In genomic region chr20:62887147-62887859, GRCh38 we compare ENCODE assay signal across 9 cellular contexts. TPM values are rescaled to one million over a fixed set of nuclear protein-coding genes. Genes with fewer than 3 reads are reported as not detected.
DNase-seq lines count a peak whose midpoint lies in the region; ATAC-seq, FAIRE-seq and TF ChIP-seq lines count a peak whose summit lies in the region.
"Had no signal": no experiment of that assay in that cellular context is flagged by ENCODE, and none has a peak within 500 bp of the region (broad histone marks: within the 10 kb centered on the region; RNA-seq: fewer than 3 reads in every experiment).

No MANE protein-coding gene starts in this region.

- H3K27me3 ChIP-seq in mammary epithelial cell (ENCODE audit: insufficient read depth, low read length) (no peaks in the 10 kb centered on the region), SJCRH30 (no peaks in the 10 kb centered on the region), endothelial cell of umbilical vein (ENCODE audit: control insufficient read depth in 2 of 2, insufficient read depth in 2 of 2, low read length in 2 of 2) (no peaks in the 10 kb centered on the region), rectal smooth muscle tissue (ENCODE audit: control insufficient read depth, insufficient read depth, low read length) (no peaks in the 10 kb centered on the region)

- DNase-seq in mammary epithelial cell = peak; percentile 75
- no peak for DNase-seq in MCF 10A (ENCODE audit: unreplicated experiment)
- peak; percentile 87 to 89 for DNase-seq in SJCRH30
- DNase-seq in endothelial cell of umbilical vein (ENCODE audit: low read depth, low spot score) = peak; percentile 23
- no peak for DNase-seq in amniotic stem cell (lab: John Stamatoyannopoulos, UW)
- no peak for DNase-seq in superior temporal gyrus (ENCODE audit: extremely low spot score)

- H3K4me1 Mint-ChIP-seq in MCF 10A (ENCODE audit: insufficient read depth, unreplicated experiment) = no peaks in the 10 kb centered on the region
- H3K4me1 Mint-ChIP-seq: memory B cell had no signal

- H3K27ac ChIP-seq in mammary epithelial cell (ENCODE audit: insufficient read depth, low read depth, low read length) (no peak overlapping the region), SJCRH30 (no peak overlapping the region), endothelial cell of umbilical vein (ENCODE audit: insufficient read depth, low read depth, low read length) (no peak overlapping the region), rectal smooth muscle tissue (ENCODE audit: low read depth, low read length) (peak overlapping the region; percentile 83)

- H3K9ac ChIP-seq in mammary epithelial cell (ENCODE audit: insufficient read depth, low read length) (no peak overlapping the region), endothelial cell of umbilical vein (replicated peaks; ENCODE audit: extremely low read depth, insufficient read depth, low read length) (no peak overlapping the region), rectal smooth muscle tissue (ENCODE audit: low read length) (no peak overlapping the region)

- H3K4me2 ChIP-seq in mammary epithelial cell (ENCODE audit: insufficient read depth, low read depth, low read length) = no peak overlapping the region
- no peak overlapping the region for H3K4me2 ChIP-seq in endothelial cell of umbilical vein (ENCODE audit: insufficient read depth, low read length)

- H3K36me3 ChIP-seq in mammary epithelial cell (ENCODE audit: insufficient read depth, low read length) (peaks cover 44% of the 10 kb centered on the region), SJCRH30 (peaks cover 45% of the 10 kb centered on the region), endothelial cell of umbilical vein (ENCODE audit: control insufficient read depth in 2 of 2, extremely low read depth in 1 of 2, insufficient read depth in 2 of 2, low read length in 2 of 2) (peaks cover 20 to 45% of the 10 kb centered on the region in 2 experiments), rectal smooth muscle tissue (ENCODE audit: control insufficient read depth, insufficient read depth, low read length) (peaks cover 40% of the 10 kb centered on the region)

- H3K27ac Mint-ChIP-seq in MCF 10A (ENCODE audit: low read depth, unreplicated experiment) = no peak overlapping the region
- H3K27ac Mint-ChIP-seq: memory B cell had no signal

- H3K27me3 Mint-ChIP-seq in MCF 10A (ENCODE audit: insufficient read depth, unreplicated experiment) = no peaks in the 10 kb centered on the region
- H3K27me3 Mint-ChIP-seq: memory B cell had no signal

- H3K9me1 ChIP-seq in endothelial cell of umbilical vein (replicated peaks; ENCODE audit: control insufficient read depth, extremely low read depth, insufficient read depth, low read length) = no peaks in the 10 kb centered on the region

- H3K9me3 Mint-ChIP-seq in MCF 10A (ENCODE audit: unreplicated experiment) = no peaks in the 10 kb centered on the region
- H3K9me3 Mint-ChIP-seq: memory B cell had no signal

- no peak overlapping the region for H3K4me3 ChIP-seq in mammary epithelial cell (replicated peaks in 1 of 3; ENCODE audit: insufficient read depth in 1 of 3, low read depth in 2 of 3, low read length in 3 of 3)
- no peak overlapping the region for H3K4me3 ChIP-seq in SJCRH30
- H3K4me3 ChIP-seq in endothelial cell of umbilical vein (replicated peaks in 1 of 3; ENCODE audit: insufficient read depth in 1 of 3, low read depth in 1 of 3, low read length in 3 of 3) = no peak overlapping the region
- no peak overlapping the region for H3K4me3 ChIP-seq in rectal smooth muscle tissue (ENCODE audit: low read length)

- TF ChIP-seq CTCF in mammary epithelial cell (conservative IDR thresholded peaks at IDR 0.05 in 1 of 2, IDR thresholded peaks at IDR 0.05 in 1 of 2; ENCODE audit: extremely low read depth in 1 of 2, insufficient read depth in 1 of 2, low read depth in 1 of 2, low read length in 2 of 2) (no peak), MCF 10A (IDR thresholded peaks at IDR 0.05; ENCODE audit: unreplicated experiment) (no peak), endothelial cell of umbilical vein (IDR thresholded peaks at IDR 0.05; ENCODE audit: extremely low read depth in 1 of 2, insufficient read depth in 1 of 2, low read depth in 1 of 2, low read length in 2 of 2) (no peak)

- no peaks in the 10 kb centered on the region for H4K20me1 ChIP-seq in mammary epithelial cell (ENCODE audit: insufficient read depth, low read length)
- H4K20me1 ChIP-seq in endothelial cell of umbilical vein (replicated peaks; ENCODE audit: control insufficient read depth, extremely low read depth, insufficient read depth, low read length) = no peaks in the 10 kb centered on the region

- H3K4me1 ChIP-seq in mammary epithelial cell (ENCODE audit: insufficient read depth, low read length) = no peaks in the 10 kb centered on the region
- peaks cover 37% of the 10 kb centered on the region for H3K4me1 ChIP-seq in SJCRH30
- H3K4me1 ChIP-seq in endothelial cell of umbilical vein (ENCODE audit: control insufficient read depth, extremely low read depth, insufficient read depth, low read length) = no peaks in the 10 kb centered on the region
- H3K4me1 ChIP-seq in rectal smooth muscle tissue (ENCODE audit: control insufficient read depth, insufficient read depth, low read length) = peaks cover 6% of the 10 kb centered on the region

- WGBS in mammary epithelial cell (ENCODE audit: low coverage, missing lambda C conversion rate) = 90% methylated on average over 12 of the region's 13 CpGs

- peaks cover 64% of the 10 kb centered on the region for H3K36me3 Mint-ChIP-seq in MCF 10A (ENCODE audit: insufficient read depth, unreplicated experiment)

- intact Hi-C loops in mammary epithelial cell (cut with micrococcal nuclease) (no loop called here), MCF 10A (cut with micrococcal nuclease) (no loop called here), endothelial cell of umbilical vein (cut with micrococcal nuclease) (no loop called here)

- POLR2A ChIA-PET in MCF 10A (lab: Yijun Ruan, JAX) (interaction anchor here (1.0 to 2.0 kb wide), 6 partner anchors 10 to 56 kb away, joined by 3 to 8 read pairs (median 4); no protein-coding TSS in a partner anchor), endothelial cell of umbilical vein (lab: Charles Lee) (no interaction called here)

- CTCF ChIA-PET in mammary epithelial cell (lab: Charles Lee; ENCODE audit: low non-redundant PET) = no interaction called here
- CTCF ChIA-PET in MCF 10A (lab: Yijun Ruan, JAX) = interaction anchor here (0.8 to 5.9 kb wide), 3 partner anchors 12 to 64 kb away, joined by 3 to 53 read pairs (median 3); no protein-coding TSS in a partner anchor
- CTCF ChIA-PET in endothelial cell of umbilical vein (lab: Charles Lee) = interaction anchor here (0.6 to 4.7 kb wide), 5 partner anchors 10 to 65 kb away, joined by 3 to 30 read pairs (median 4); no protein-coding TSS in a partner anchor

- in situ Hi-C loops in mammary epithelial cell (cut with MboI; ENCODE audit: low sequenced_read_pairs in 2 of 2) = loop anchor here in 1 of 2 donors (25.0 kb wide), 1 partner anchor 125 kb away; the partner anchor contains the start of gene BHLHE23

- no peaks in the 10 kb centered on the region for H3K79me2 ChIP-seq in mammary epithelial cell (ENCODE audit: insufficient read depth, low read length)
- no peaks in the 10 kb centered on the region for H3K79me2 ChIP-seq in endothelial cell of umbilical vein (ENCODE audit: control insufficient read depth, insufficient read depth, low read length)

- H2AFZ ChIP-seq in mammary epithelial cell (ENCODE audit: low read depth, low read length) = no peak overlapping the region
- no peak overlapping the region for H2AFZ ChIP-seq in endothelial cell of umbilical vein (ENCODE audit: low read depth, low read length)

- BruUV-seq in mammary epithelial cell (replicated peaks; lab: Mats Ljungman, UMichigan) = no TSS peak
- BruUV-seq in MCF 10A (replicated peaks; lab: Mats Ljungman, UMichigan) = no TSS peak
- BruUV-seq in endothelial cell of umbilical vein (replicated peaks; lab: Mats Ljungman, UMichigan) = no TSS peak

- ATAC-seq in GM21528 (IDR thresholded peaks at IDR 0.05; ENCODE audit: low FRiP score, unreplicated experiment) = no peak

- no peak for TF ChIP-seq POLR2A in endothelial cell of umbilical vein (IDR thresholded peaks at IDR 0.05; ENCODE audit: low read depth, low read length)

- no peak for FAIRE-seq in endothelial cell of umbilical vein (lab: Jason Lieb, UNC)

- no peak overlapping the region for H3K4me3 Mint-ChIP-seq in MCF 10A (ENCODE audit: unreplicated experiment)
- H3K4me3 Mint-ChIP-seq: memory B cell had no signal

- dilution Hi-C loops in mammary epithelial cell (cut with HindIII; ENCODE audit: low sequenced_read_pairs) = no loop called here
- dilution Hi-C loops in endothelial cell of umbilical vein (cut with MboI; ENCODE audit: extremely low pct_ligation_motif_present, low sequenced_read_pairs) = no loop called here

- H3K9me3 ChIP-seq in mammary epithelial cell (replicated peaks; ENCODE audit: insufficient read depth, low read length) (no peaks in the 10 kb centered on the region), SJCRH30 (replicated peaks) (no peaks in the 10 kb centered on the region), endothelial cell of umbilical vein (replicated peaks; ENCODE audit: control insufficient read depth, insufficient read depth, low read length) (no peaks in the 10 kb centered on the region)

RNA-seq across cellular contexts. Expression of gene TCFL5, which starts 25.7 kb away (rescaled TPM):
- total RNA-seq in mammary epithelial cell (10 to 100 TPM in 1 of 2 donors, 1 to 10 TPM in 1; 8.1 to 11.7 TPM), MCF 10A (2022) (10.8 and 12.8 TPM in 2 replicates), endothelial cell of umbilical vein (9.4 and 11.1 TPM in 2 replicates)
- polyA plus RNA-seq in mammary epithelial cell (6.5 TPM), endothelial cell of umbilical vein (3.0 and 4.4 TPM in 2 replicates)
- polyA minus RNA-seq in mammary epithelial cell (1.9 TPM), endothelial cell of umbilical vein (4.7 and 4.9 TPM in 2 replicates)
- 19.9 and 21.2 TPM in 2 replicates for total RNA-seq in SJCRH30 (2014; rRNA removed; shearing (Covaris generic))
- polyA plus RNA-seq in endothelial cell of umbilical vein (2011; cell fraction: cytosol; rRNA removed) = 5.7 and 6.0 TPM in 2 replicates
- polyA plus RNA-seq in endothelial cell of umbilical vein (2011; cell fraction: nucleus; rRNA removed) = 7.8 and 8.1 TPM in 2 replicates
- 8.1 and 9.7 TPM in 2 replicates for polyA plus RNA-seq in endothelial cell of umbilical vein (2012)
- polyA minus RNA-seq in endothelial cell of umbilical vein (2011; cell fraction: cytosol; rRNA and poly(A)+ RNA removed) = 10.7 TPM
- 1.8 and 2.0 TPM in 2 replicates for polyA minus RNA-seq in endothelial cell of umbilical vein (2011; cell fraction: nucleus; rRNA and poly(A)+ RNA removed)

RNA-seq across cellular contexts. Expression of gene DIDO1, which starts 39.0 kb away (rescaled TPM):
- 10 to 100 TPM; 38.7 to 53.2 TPM for total RNA-seq in mammary epithelial cell
- polyA plus RNA-seq in mammary epithelial cell = 13.6 TPM
- polyA minus RNA-seq in mammary epithelial cell = 31.4 TPM
- 36.8 and 40.7 TPM in 2 replicates for total RNA-seq in MCF 10A (2022)
- 98.5 and 108 TPM in 2 replicates for total RNA-seq in SJCRH30 (2014; rRNA removed; shearing (Covaris generic))
- 46.6 and 51.2 TPM in 2 replicates for total RNA-seq in endothelial cell of umbilical vein
- 20.7 and 22.1 TPM in 2 replicates for polyA plus RNA-seq in endothelial cell of umbilical vein
- polyA plus RNA-seq in endothelial cell of umbilical vein (2011; cell fraction: cytosol; rRNA removed) = 14.2 and 14.6 TPM in 2 replicates
- 82.8 and 101 TPM in 2 replicates for polyA plus RNA-seq in endothelial cell of umbilical vein (2011; cell fraction: nucleus; rRNA removed)
- 22.4 and 23.8 TPM in 2 replicates for polyA plus RNA-seq in endothelial cell of umbilical vein (2012)
- 42.9 and 45.1 TPM in 2 replicates for polyA minus RNA-seq in endothelial cell of umbilical vein
- 12.6 TPM for polyA minus RNA-seq in endothelial cell of umbilical vein (2011; cell fraction: cytosol; rRNA and poly(A)+ RNA removed)
- polyA minus RNA-seq in endothelial cell of umbilical vein (2011; cell fraction: nucleus; rRNA and poly(A)+ RNA removed) = 61.9 and 66.0 TPM in 2 replicates

RNA-seq across cellular contexts. Expression of gene GID8, which starts 50.6 kb away (rescaled TPM):
- total RNA-seq in mammary epithelial cell = 10 to 100 TPM; 34.5 to 43.2 TPM
- 29.7 TPM for polyA plus RNA-seq in mammary epithelial cell
- 47.5 TPM for polyA minus RNA-seq in mammary epithelial cell
- total RNA-seq in MCF 10A (2022) = 31.6 and 36.4 TPM in 2 replicates
- 109 and 117 TPM in 2 replicates for total RNA-seq in SJCRH30 (2014; rRNA removed; shearing (Covaris generic))
- 31.4 and 34.6 TPM in 2 replicates for total RNA-seq in endothelial cell of umbilical vein
- 20.6 and 25.3 TPM in 2 replicates for polyA plus RNA-seq in endothelial cell of umbilical vein
- 25.6 and 27.1 TPM in 2 replicates for polyA plus RNA-seq in endothelial cell of umbilical vein (2011; cell fraction: cytosol; rRNA removed)
- polyA plus RNA-seq in endothelial cell of umbilical vein (2011; cell fraction: nucleus; rRNA removed) = 18.7 and 21.7 TPM in 2 replicates
- polyA plus RNA-seq in endothelial cell of umbilical vein (2012) = 28.2 and 28.9 TPM in 2 replicates
- polyA minus RNA-seq in endothelial cell of umbilical vein = 29.6 and 31.1 TPM in 2 replicates
- polyA minus RNA-seq in endothelial cell of umbilical vein (2011; cell fraction: cytosol; rRNA and poly(A)+ RNA removed) = 13.2 TPM
- polyA minus RNA-seq in endothelial cell of umbilical vein (2011; cell fraction: nucleus; rRNA and poly(A)+ RNA removed) = 12.6 and 13.0 TPM in 2 replicates

Comparison
In these comparisons a context has a peak if more than half of its experiments do, and no peak if none do; other contexts are left out.
1. DNase-seq: peak in mammary epithelial cell (single experiment), SJCRH30 (2 of 2) and endothelial cell of umbilical vein (single experiment); none in MCF 10A (single experiment), amniotic stem cell (single experiment) and superior temporal gyrus (single experiment).